Comparison of ENCODE assay signal across 12 cellular contexts in the genomic region with DNA sequence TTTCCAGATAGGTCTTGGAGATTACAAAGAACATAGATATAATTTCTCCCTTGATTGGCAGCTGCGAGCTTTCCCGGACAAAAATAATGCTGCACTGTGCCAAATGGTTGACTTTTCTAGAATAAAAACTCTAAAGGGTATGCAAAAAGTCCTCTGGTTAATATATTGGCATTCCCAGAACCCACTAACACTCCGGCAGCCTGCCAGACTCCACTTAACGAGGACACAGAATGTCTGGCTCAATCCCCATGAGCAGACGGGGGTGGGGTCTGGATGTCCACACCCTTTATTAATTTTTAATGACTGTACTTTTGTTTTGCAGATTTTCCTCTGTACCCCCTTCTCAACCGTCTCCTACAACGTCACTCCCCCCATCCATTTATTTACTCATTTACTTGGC. TPM values are rescaled to one million over a fixed set of nuclear protein-coding genes. Genes with fewer than 3 reads are reported as not detected.
DNase-seq lines count a peak whose midpoint lies in the region; ATAC-seq and TF ChIP-seq lines count a peak whose summit lies in the region.
"Had no signal": no experiment of that assay in that cellular context is flagged by ENCODE, and none has a peak within 500 bp of the region (broad histone marks: within the 10 kb centered on the region; RNA-seq: fewer than 3 reads in every experiment).

No MANE protein-coding gene starts in this region.

- H3K27ac ChIP-seq in vagina = peak overlapping the region; percentile 38
- no peak overlapping the region for H3K27ac ChIP-seq in PC-9

- H2AFZ ChIP-seq in PC-9 = no peak overlapping the region

- H3K9me2 ChIP-seq in PC-9 (ENCODE audit: insufficient read depth) = no peaks in the 10 kb centered on the region

- CTCF ChIA-PET in PC-9 (lab: Charles Lee) = no interaction called here

- peaks cover 36% of the 10 kb centered on the region for H3K4me1 Mint-ChIP-seq in activated naive CD4-positive, alpha-beta T cell treated with anti-CD3 and anti-CD28 coated beads, Interleukin-2, amount 50 U/mL, for 24 hours
- H3K4me1 Mint-ChIP-seq in mesothelial cell of epicardium = peaks cover 55% of the 10 kb centered on the region

- H3K36me3 Mint-ChIP-seq in activated naive CD4-positive, alpha-beta T cell treated with anti-CD3 and anti-CD28 coated beads, Interleukin-2, amount 50 U/mL, for 24 hours = no peaks in the 10 kb centered on the region
- H3K36me3 Mint-ChIP-seq in activated naive CD4-positive, alpha-beta T cell treated with anti-CD3 and anti-CD28 coated beads, Interleukin-2, amount 50 U/mL, for 72 hours = no peaks in the 10 kb centered on the region
- H3K36me3 Mint-ChIP-seq in mesothelial cell of epicardium = peaks cover 2% of the 10 kb centered on the region

- H3K9me3 Mint-ChIP-seq in activated naive CD4-positive, alpha-beta T cell treated with anti-CD3 and anti-CD28 coated beads, Interleukin-2, amount 50 U/mL, for 24 hours = no peaks in the 10 kb centered on the region
- H3K9me3 Mint-ChIP-seq in activated naive CD4-positive, alpha-beta T cell treated with anti-CD3 and anti-CD28 coated beads, Interleukin-2, amount 50 U/mL, for 72 hours = no peaks in the 10 kb centered on the region
- peaks cover 3% of the 10 kb centered on the region for H3K9me3 Mint-ChIP-seq in mesothelial cell of epicardium
- H3K9me3 Mint-ChIP-seq: stimulated activated naive CD8-positive, alpha-beta T cell treated with anti-CD3 and anti-CD28 coated beads, Interleukin-15, Interleukin-2, amounts not matched to agents 100 ng/mL and 50 ng/mL, for 24 hours had no signal

- no peaks in the 10 kb centered on the region for H3K79me2 ChIP-seq in PC-9 (ENCODE audit: low read depth)

- POLR2A ChIA-PET in PC-9 (lab: Charles Lee; ENCODE audit: unreplicated experiment) = no interaction called here

- no peak for DNase-seq in activated naive CD4-positive, alpha-beta T cell treated with anti-CD3 and anti-CD28 coated beads, Interleukin-2, amount 50 U/mL, for 72 hours (ENCODE audit: low spot score in 2 of 2)
- DNase-seq in cerebellar cortex (ENCODE audit: low spot score) = peak; percentile 53
- peak in 1 of 2 experiments; percentile 57 for DNase-seq in mesothelial cell of epicardium (ENCODE audit: low spot score in 2 of 2, unreplicated experiment in 2 of 2)
- peak; percentile 16 to 77 for DNase-seq in vagina (ENCODE audit: extremely low spot score in 2 of 2)
- no peak for DNase-seq in PC-9
- no peak for DNase-seq in NCI-H1930 (lab: John Stamatoyannopoulos, UW)
- DNase-seq in dedifferentiated amniotic fluid mesenchymal stem cell (ENCODE audit: extremely low spot score) = no peak
- DNase-seq: activated CD4-positive, alpha-beta T cell treated with anti-CD3 and anti-CD28 coated beads, Interleukin-2, amount 50 U/mL, for 48 hours had no signal

- no peak for ATAC-seq in activated naive CD4-positive, alpha-beta T cell treated with anti-CD3 and anti-CD28 coated beads, Interleukin-2, amount 50 U/mL, for 72 hours
- ATAC-seq: GM12878 had no signal

- BruUV-seq in PC-9 (replicated peaks; lab: Mats Ljungman, UMichigan) = no TSS peak

- no peaks in the 10 kb centered on the region for H3K9me3 ChIP-seq in vagina
- no peaks in the 10 kb centered on the region for H3K9me3 ChIP-seq in PC-9 (ENCODE audit: insufficient read depth, low read depth)

- no peaks in the 10 kb centered on the region for H3K27me3 ChIP-seq in vagina
- peaks cover 56% of the 10 kb centered on the region for H3K27me3 ChIP-seq in PC-9 (ENCODE audit: insufficient read depth, low read depth)

- H4K20me1 ChIP-seq in PC-9 (ENCODE audit: insufficient read depth) = no peaks in the 10 kb centered on the region; the same call in 1 of the 2 replicates

- TF ChIP-seq POLR2A in vagina (IDR thresholded peaks at IDR 0.05) = no peak

- TF ChIP-seq CTCF in mesothelial cell of epicardium (IDR thresholded peaks at IDR 0.05; ENCODE audit: unreplicated experiment) (no peak), vagina (IDR thresholded peaks at IDR 0.05) (no peak), PC-9 (conservative IDR thresholded peaks at IDR 0.05) (no peak)

- intact Hi-C loops in vagina (cut with DNase I) = loop anchor here (10.0 kb wide), 1 partner anchor 163 kb away; no protein-coding TSS in a partner anchor
- intact Hi-C loops in PC-9 (cut with micrococcal nuclease; ENCODE audit: unreplicated experiment) = no loop called here

- no peak overlapping the region for H3K27ac Mint-ChIP-seq in activated naive CD4-positive, alpha-beta T cell treated with anti-CD3 and anti-CD28 coated beads, Interleukin-2, amount 50 U/mL, for 24 hours
- H3K27ac Mint-ChIP-seq in activated naive CD4-positive, alpha-beta T cell treated with anti-CD3 and anti-CD28 coated beads, Interleukin-2, amount 50 U/mL, for 72 hours = no peak overlapping the region
- H3K27ac Mint-ChIP-seq in mesothelial cell of epicardium = peak overlapping the region; percentile 94
- H3K27ac Mint-ChIP-seq: stimulated activated naive CD8-positive, alpha-beta T cell treated with anti-CD3 and anti-CD28 coated beads, Interleukin-15, Interleukin-2, amounts not matched to agents 100 ng/mL and 50 ng/mL, for 24 hours had no signal

- no peak overlapping the region for H3K4me2 ChIP-seq in PC-9

- H3K36me3 ChIP-seq in vagina (no peaks in the 10 kb centered on the region), PC-9 (ENCODE audit: low read depth) (no peaks in the 10 kb centered on the region)

- H3K4me1 ChIP-seq in vagina = peaks cover 68% of the 10 kb centered on the region
- no peaks in the 10 kb centered on the region for H3K4me1 ChIP-seq in PC-9 (replicated peaks; ENCODE audit: insufficient read depth)

- H3F3A ChIP-seq in PC-9 (ENCODE audit: insufficient read depth, low read depth) = no peaks in the 10 kb centered on the region

- peak overlapping the region in 1 of 2 donors; percentile 5 for H3K4me3 ChIP-seq in vagina
- H3K4me3 ChIP-seq in PC-9 = no peak overlapping the region
- H3K4me3 ChIP-seq: GM12878 had no signal

- peak overlapping the region; percentile 30 for H3K4me3 Mint-ChIP-seq in activated naive CD4-positive, alpha-beta T cell treated with anti-CD3 and anti-CD28 coated beads, Interleukin-2, amount 50 U/mL, for 24 hours
- peak overlapping the region; percentile 36 for H3K4me3 Mint-ChIP-seq in mesothelial cell of epicardium
- H3K4me3 Mint-ChIP-seq: stimulated activated naive CD8-positive, alpha-beta T cell treated with anti-CD3 and anti-CD28 coated beads, Interleukin-15, Interleukin-2, amounts not matched to agents 100 ng/mL and 50 ng/mL, for 24 hours had no signal

- H3K27me3 Mint-ChIP-seq in activated naive CD4-positive, alpha-beta T cell treated with anti-CD3 and anti-CD28 coated beads, Interleukin-2, amount 50 U/mL, for 24 hours = peaks cover 4% of the 10 kb centered on the region
- H3K27me3 Mint-ChIP-seq in mesothelial cell of epicardium (ENCODE audit: low read depth) = peaks cover 6% of the 10 kb centered on the region

RNA-seq across cellular contexts. Expression of gene LDLRAD4, which starts 3.3 kb away (rescaled TPM):
- 10 to 100 TPM; 18.4 to 59.2 TPM for total RNA-seq in activated naive CD4-positive, alpha-beta T cell treated with anti-CD3 and anti-CD28 coated beads, Interleukin-2, amount 50 U/mL, for 72 hours
- 26.2 to 29.7 TPM (median 29.2 TPM) in 3 replicates for total RNA-seq in mesothelial cell of epicardium
- total RNA-seq in vagina = 24.3 TPM
- total RNA-seq in PC-9 (2021) = 1.2 and 1.7 TPM in 2 replicates
- total RNA-seq: bronchial epithelial cell had no signal

Comparison
In these comparisons a context has a peak if more than half of its experiments do, and no peak if none do; other contexts are left out.
1. DNase-seq: peak in cerebellar cortex (single experiment) and vagina (2 of 2); none in activated naive CD4-positive, alpha-beta T cell treated with anti-CD3 and anti-CD28 coated beads, Interleukin-2, amount 50 U/mL, for 72 hours (0 of 2), PC-9 (0 of 2), NCI-H1930 (0 of 2) and dedifferentiated amniotic fluid mesenchymal stem cell (single experiment).